ENCODE assay signal across 8 cellular contexts in the genomic region with DNA sequence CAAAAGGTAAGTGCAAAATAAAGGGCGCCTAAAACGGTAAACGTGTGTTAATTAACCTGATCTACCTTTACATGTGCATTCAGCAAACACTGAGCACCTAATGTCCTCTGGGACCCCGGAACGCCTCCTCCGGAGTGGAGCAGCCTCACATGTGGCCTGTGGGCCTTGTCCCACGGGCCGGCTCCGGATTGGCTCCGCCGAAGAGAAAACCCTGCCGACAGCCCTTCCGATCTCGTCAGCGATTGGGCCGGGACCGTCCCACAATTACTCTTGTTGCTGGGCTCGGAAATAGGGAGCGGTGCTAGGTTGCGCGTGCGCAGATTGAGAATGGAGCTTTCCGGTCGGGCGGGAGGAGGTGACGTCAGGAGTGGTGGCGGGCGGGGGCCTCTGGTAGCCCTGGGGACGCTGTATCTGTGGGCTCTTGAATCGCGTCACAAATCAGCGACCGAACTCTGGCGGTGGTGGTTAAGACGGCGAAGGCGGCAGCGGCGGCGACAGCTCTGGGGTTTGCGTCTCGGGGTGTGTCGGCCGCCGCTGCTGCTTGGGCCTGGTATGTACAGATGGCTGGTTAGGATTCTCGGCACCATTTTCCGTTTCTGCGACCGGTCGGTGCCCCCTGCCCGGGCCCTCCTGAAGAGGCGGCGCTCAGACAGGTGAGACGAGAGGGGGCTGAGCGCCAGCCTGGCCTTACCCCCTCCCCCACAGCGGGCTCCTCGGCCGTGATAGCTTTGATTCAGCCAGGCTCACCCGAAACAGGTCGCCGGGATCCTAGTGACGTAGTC. TPM values are rescaled to one million over a fixed set of nuclear protein-coding genes. Genes with fewer than 3 reads are reported as not detected.
A peak's percentile ranks its signal among the peaks of the same experiment; 100 is the strongest.
DNase-seq lines count a peak whose midpoint lies in the region; FAIRE-seq and TF ChIP-seq lines count a peak whose summit lies in the region.

TSS of gene SENP2 (plus strand) at position 434 of the 782 bp plus-strand sequence. CDS start at position 553, 119 bp downstream.

- H3K4me3 ChIP-seq in NB4 (ENCODE audit: low read depth, low read length) (peak within 1 kb of the TSS; percentile 80), SK-N-MC (peak within 1 kb of the TSS; percentile 96), neuronal stem cell (ENCODE audit: low read length in 2 of 2) (peak within 1 kb of the TSS; percentile 82 to 96)

- peaks cover 4% of the 10 kb centered on the region for H3K79me1 ChIP-seq in neuronal stem cell (ENCODE audit: low read depth, low read length)

- H3K9me3 Mint-ChIP-seq in HFFc6: no peaks in the 10 kb centered on the region
- H3K9me3 Mint-ChIP-seq in activated naive CD4-positive, alpha-beta T cell treated with anti-CD3 and anti-CD28 coated beads, Interleukin-2, amount 10 ng/mL, durations not matched to agents 7 days and 5 days: no peaks in the 10 kb centered on the region

- CTCF ChIA-PET in activated naive CD4-positive, alpha-beta T cell treated with anti-CD3 and anti-CD28 coated beads, Interleukin-2, amount 10 ng/mL, durations not matched to agents 7 days and 5 days (lab: Charles Lee): interaction anchor here (0.8 to 2.2 kb wide), 4 partner anchors 10 to 126 kb away, joined by 3 to 11 read pairs (median 4); no protein-coding TSS in a partner anchor

- no peak within 1 kb of the TSS for H2BK12ac ChIP-seq in neuronal stem cell (ENCODE audit: low read length)

- no peaks in the 10 kb centered on the region for H3K9me3 ChIP-seq in SK-N-MC (ENCODE audit: low read depth, low read length)
- H3K9me3 ChIP-seq in neuronal stem cell (replicated peaks in 1 of 2; ENCODE audit: control insufficient read depth in 2 of 2, insufficient read depth in 1 of 2, low read depth in 1 of 2, low read length in 2 of 2): no peaks in the 10 kb centered on the region

- peak within 1 kb of the TSS; percentile 23 for H4K8ac ChIP-seq in neuronal stem cell (ENCODE audit: low read depth, low read length)

- peaks cover 0 to 4% (median 0%) of the 10 kb centered on the region in 3 experiments for H3K27me3 ChIP-seq in neuronal stem cell (ENCODE audit: control insufficient read depth in 3 of 3, insufficient read depth in 3 of 3, low read depth in 1 of 3, low read length in 3 of 3)

- peak; percentile 62 for FAIRE-seq in frontal cortex (lab: Jason Lieb, UNC)

- peak; percentile 66 for TF ChIP-seq POLR2A in NB4 (IDR thresholded peaks at IDR 0.05; ENCODE audit: extremely low read depth, insufficient read length)

- H2BK15ac ChIP-seq in neuronal stem cell (ENCODE audit: low read length): no peak within 1 kb of the TSS

- no CpG with 5 or more reads among the region's 62 CpGs for WGBS in neuronal stem cell (ENCODE audit: extremely low coverage in 2 of 2, insufficient read length in 2 of 2, insufficient replicate concordance in 1 of 2), 2 donors

- H3K9ac ChIP-seq in SK-N-MC (ENCODE audit: insufficient read length) (peak within 1 kb of the TSS; percentile 93), neuronal stem cell (ENCODE audit: low read depth, low read length, poor library complexity) (peak within 1 kb of the TSS; percentile 80)

- H3K4ac ChIP-seq in neuronal stem cell (ENCODE audit: low read length): no peak within 1 kb of the TSS

- H3K36me3 Mint-ChIP-seq in HFFc6 (ENCODE audit: low read depth): peaks cover 6% of the 10 kb centered on the region; the same call in 1 of the 2 replicates
- peaks cover 4% of the 10 kb centered on the region for H3K36me3 Mint-ChIP-seq in activated naive CD4-positive, alpha-beta T cell treated with anti-CD3 and anti-CD28 coated beads, Interleukin-2, amount 10 ng/mL, durations not matched to agents 7 days and 5 days

- no peak within 1 kb of the TSS for H4K91ac ChIP-seq in neuronal stem cell (ENCODE audit: low read depth, low read length, poor library complexity)

- H3K27ac Mint-ChIP-seq in HFFc6: peak within 1 kb of the TSS; percentile 96
- peak within 1 kb of the TSS; percentile 89 for H3K27ac Mint-ChIP-seq in activated naive CD4-positive, alpha-beta T cell treated with anti-CD3 and anti-CD28 coated beads, Interleukin-2, amount 10 ng/mL, durations not matched to agents 7 days and 5 days

- peaks cover 3 to 9% of the 10 kb centered on the region in 2 donors for H3K4me1 ChIP-seq in neuronal stem cell (ENCODE audit: control insufficient read depth in 2 of 2, insufficient read depth in 1 of 2, low read depth in 1 of 2, low read length in 2 of 2)

- no peak for TF ChIP-seq CTCF in HFFc6 (IDR thresholded peaks at IDR 0.05)
- TF ChIP-seq CTCF in NB4 (IDR thresholded peaks at IDR 0.05; ENCODE audit: low read depth, low read length): no peak
- no peak for TF ChIP-seq CTCF in subcutaneous adipose tissue (IDR thresholded peaks at IDR 0.05; ENCODE audit: low read depth)

- peak within 1 kb of the TSS; percentile 93 for H3K4me3 Mint-ChIP-seq in HFFc6
- peak within 1 kb of the TSS; percentile 77 for H3K4me3 Mint-ChIP-seq in activated naive CD4-positive, alpha-beta T cell treated with anti-CD3 and anti-CD28 coated beads, Interleukin-2, amount 10 ng/mL, durations not matched to agents 7 days and 5 days

- no peak within 1 kb of the TSS for H2AK5ac ChIP-seq in neuronal stem cell (ENCODE audit: low read depth, low read length)

- no peaks in the 10 kb centered on the region for H3K36me3 ChIP-seq in SK-N-MC (ENCODE audit: insufficient read depth, low read length)
- peaks cover 0 to under 1% of the 10 kb centered on the region in 2 donors for H3K36me3 ChIP-seq in neuronal stem cell (replicated peaks in 1 of 2; ENCODE audit: control insufficient read depth in 2 of 2, insufficient read depth in 2 of 2, low read length in 2 of 2)

- H3K23ac ChIP-seq in neuronal stem cell (ENCODE audit: low read depth, low read length, poor library complexity): peak within 1 kb of the TSS; percentile 45

- H3K14ac ChIP-seq in neuronal stem cell (ENCODE audit: low read length): no peak within 1 kb of the TSS

- no peak within 1 kb of the TSS for H2BK5ac ChIP-seq in neuronal stem cell (ENCODE audit: low read length)

- peak within 1 kb of the TSS; percentile 95 for H2AFZ ChIP-seq in neuronal stem cell (ENCODE audit: low read length)

- H3K27ac ChIP-seq in SK-N-MC (peak within 1 kb of the TSS; percentile 62), neuronal stem cell (replicated peaks; ENCODE audit: low read length) (peak within 1 kb of the TSS; percentile 56)

- H3K18ac ChIP-seq in neuronal stem cell (ENCODE audit: low read length): peak within 1 kb of the TSS; percentile 66

- H2BK120ac ChIP-seq in neuronal stem cell (ENCODE audit: low read depth, low read length): no peak within 1 kb of the TSS

- H3K4me2 ChIP-seq in neuronal stem cell (ENCODE audit: insufficient read depth, low read length, poor library complexity, severe bottlenecking): peak within 1 kb of the TSS; percentile 81

- DNase-seq in GM04503 (ENCODE audit: low read depth): peak; percentile 91
- DNase-seq in HFFc6: peak; percentile 99
- peak; percentile 98 for DNase-seq in NB4 (ENCODE audit: low read depth)
- peak; percentile 99 for DNase-seq in SK-N-MC (ENCODE audit: low read depth, low spot score)
- peak; percentile 100 for DNase-seq in activated naive CD4-positive, alpha-beta T cell treated with anti-CD3 and anti-CD28 coated beads, Interleukin-2, amount 10 ng/mL, durations not matched to agents 7 days and 5 days
- DNase-seq in frontal cortex (ENCODE audit: low spot score in 2 of 2): peak; percentile 77 to 92
- DNase-seq in neuronal stem cell (ENCODE audit: low spot score): peak; percentile 99

- H3K4me1 Mint-ChIP-seq in HFFc6 (ENCODE audit: low read depth): peaks cover 26% of the 10 kb centered on the region
- H3K4me1 Mint-ChIP-seq in activated naive CD4-positive, alpha-beta T cell treated with anti-CD3 and anti-CD28 coated beads, Interleukin-2, amount 10 ng/mL, durations not matched to agents 7 days and 5 days: peaks cover 34% of the 10 kb centered on the region

- peaks cover 2% of the 10 kb centered on the region; the same call in 1 of the 2 replicates for H3K27me3 Mint-ChIP-seq in HFFc6 (ENCODE audit: insufficient read depth)
- peaks cover 6% of the 10 kb centered on the region for H3K27me3 Mint-ChIP-seq in activated naive CD4-positive, alpha-beta T cell treated with anti-CD3 and anti-CD28 coated beads, Interleukin-2, amount 10 ng/mL, durations not matched to agents 7 days and 5 days

RNA-seq across cellular contexts. Expression of gene SENP2, which starts in this region (rescaled TPM):
- total RNA-seq in HFFc6 (2021; fragmentation: NEBNext Ultra II Directional; extraction: Animal tissue kit (Norgen Biotek cat#: 25700)): 10 to 100 TPM; 38.6 to 47.0 (median 42.7) TPM
- total RNA-seq in frontal cortex (35.9 TPM), subcutaneous adipose tissue (10 to 100 TPM; 31.4 to 48.6 (median 40.2) TPM)
- polyA plus RNA-seq in neuronal stem cell (2013, experiment 1 of 2): 26.0 TPM
- 25.3 TPM for polyA plus RNA-seq in neuronal stem cell (2013, experiment 2 of 2)

Comparison
In these comparisons a context has a peak if more than half of its experiments do, and no peak if none do; other contexts are left out.
1. Peak in every context shown above with its lines: DNase-seq, H3K4me3 ChIP-seq and H3K27ac ChIP-seq.